ENCODE assay signal across 9 cellular contexts in genomic region chr19:34350161-34350561, GRCh38. TPM values are rescaled to one million over a fixed set of nuclear protein-coding genes. Genes with fewer than 3 reads are reported as not detected.
A peak's percentile ranks its signal among the peaks of the same experiment; 100 is the strongest.
DNase-seq lines count a peak whose midpoint lies in the region; ATAC-seq, FAIRE-seq and TF ChIP-seq lines count a peak whose summit lies in the region.
"Had no signal": no experiment of that assay in that cellular context is flagged by ENCODE, and none has a peak within 500 bp of the region (broad histone marks: within the 10 kb centered on the region; RNA-seq: fewer than 3 reads in every experiment).

No MANE protein-coding gene starts in this region.

- peak overlapping the region; percentile 23 for H3K4me3 Mint-ChIP-seq in activated CD4-positive, alpha-beta T cell treated with anti-CD3 and anti-CD28 coated beads for 36 hours
- H3K4me3 Mint-ChIP-seq in activated naive CD8-positive, alpha-beta T cell treated with anti-CD3 and anti-CD28 coated beads, Interleukin-2, amount 10 ng/mL, durations not matched to agents 7 days and 5 days = peak overlapping the region; percentile 68

- intact Hi-C loops in activated CD4-positive, alpha-beta T cell treated with anti-CD3 and anti-CD28 coated beads for 36 hours (cut with DNase I, micrococcal nuclease) = loop anchor here (1.0 to 10.0 kb wide), 6 partner anchors 79 to 555 kb away; partner anchors contain the start of genes KCTD15 (in 1 of the 2), LSM14A (in 1 of the 2) and UBA2 (in 1 of the 2)

- H3K27me3 ChIP-seq in DOHH2 (ENCODE audit: control insufficient read depth, low read length) = no peaks in the 10 kb centered on the region

- no peaks in the 10 kb centered on the region for H3K9me3 ChIP-seq in DOHH2 (ENCODE audit: control insufficient read depth, insufficient read depth, low read length)

- no peaks in the 10 kb centered on the region for H3K9me3 Mint-ChIP-seq in activated CD4-positive, alpha-beta T cell treated with anti-CD3 and anti-CD28 coated beads for 36 hours (ENCODE audit: low read depth)
- no peaks in the 10 kb centered on the region for H3K9me3 Mint-ChIP-seq in activated naive CD8-positive, alpha-beta T cell treated with anti-CD3 and anti-CD28 coated beads, Interleukin-2, amount 10 ng/mL, durations not matched to agents 7 days and 5 days

- H3K4me1 ChIP-seq in DOHH2 (ENCODE audit: control insufficient read depth, low read length) = peaks cover 11% of the 10 kb centered on the region

- peaks cover 9% of the 10 kb centered on the region for H3K36me3 Mint-ChIP-seq in activated CD4-positive, alpha-beta T cell treated with anti-CD3 and anti-CD28 coated beads for 36 hours (ENCODE audit: low read depth)
- peaks cover 16% of the 10 kb centered on the region for H3K36me3 Mint-ChIP-seq in activated naive CD8-positive, alpha-beta T cell treated with anti-CD3 and anti-CD28 coated beads, Interleukin-2, amount 10 ng/mL, durations not matched to agents 7 days and 5 days

- peak; percentile 85 for DNase-seq in activated CD4-positive, alpha-beta T cell treated with anti-CD3 and anti-CD28 coated beads for 36 hours
- peak; percentile 60 for DNase-seq in activated naive CD8-positive, alpha-beta T cell treated with anti-CD3 and anti-CD28 coated beads, Interleukin-2, amount 10 ng/mL, durations not matched to agents 7 days and 5 days
- peak; percentile 71 for DNase-seq in stimulated activated CD4-positive, alpha-beta T cell treated with anti-CD3 and anti-CD28 coated beads, Interleukin-4, amount 100 ng/mL, for 24 hours
- DNase-seq in H54 (ENCODE audit: insufficient read length, low spot score) (no peak), frontal cortex (ENCODE audit: low spot score in 2 of 2) (no peak), NCI-H226 (no peak)
- DNase-seq: NCI-H1930 had no signal

- H3K79me2 ChIP-seq in DOHH2 (ENCODE audit: control insufficient read depth, low read length) = no peaks in the 10 kb centered on the region

- no peaks in the 10 kb centered on the region for H3K9me2 ChIP-seq in DOHH2 (replicated peaks; ENCODE audit: control insufficient read depth, low read length)

- peaks cover 29% of the 10 kb centered on the region for H3K36me3 ChIP-seq in DOHH2 (ENCODE audit: control insufficient read depth, low read length)

- no peak for TF ChIP-seq POLR2A in H54 (IDR thresholded peaks at IDR 0.05; ENCODE audit: low read depth, low read length)

- H3K4me3 ChIP-seq in DOHH2 (ENCODE audit: low read length) = no peak overlapping the region

- no peaks in the 10 kb centered on the region for H4K20me1 ChIP-seq in DOHH2 (ENCODE audit: control insufficient read depth, insufficient read depth, low read depth, low read length)

- POLR2A ChIA-PET in activated CD4-positive, alpha-beta T cell treated with anti-CD3 and anti-CD28 coated beads for 36 hours (lab: Charles Lee) = interaction anchor here (0.6 to 1.5 kb wide), 2 partner anchors 78 to 80 kb away, joined by 3 to 4 read pairs; no protein-coding TSS in a partner anchor
- POLR2A ChIA-PET in activated naive CD8-positive, alpha-beta T cell treated with anti-CD3 and anti-CD28 coated beads, Interleukin-2, amount 10 ng/mL, durations not matched to agents 7 days and 5 days (lab: Charles Lee) = interaction anchor here (1.2 to 4.1 kb wide), 3 partner anchors 10 to 177 kb away, joined by 5 to 29 read pairs (median 10); partner anchors contain the start of gene GPI

- peaks cover 23% of the 10 kb centered on the region for H3K4me1 Mint-ChIP-seq in activated CD4-positive, alpha-beta T cell treated with anti-CD3 and anti-CD28 coated beads for 36 hours
- peaks cover 26% of the 10 kb centered on the region for H3K4me1 Mint-ChIP-seq in activated naive CD8-positive, alpha-beta T cell treated with anti-CD3 and anti-CD28 coated beads, Interleukin-2, amount 10 ng/mL, durations not matched to agents 7 days and 5 days

- peak overlapping the region; percentile 92 for H3K27ac Mint-ChIP-seq in activated CD4-positive, alpha-beta T cell treated with anti-CD3 and anti-CD28 coated beads for 36 hours
- peak overlapping the region; percentile 96 for H3K27ac Mint-ChIP-seq in activated naive CD8-positive, alpha-beta T cell treated with anti-CD3 and anti-CD28 coated beads, Interleukin-2, amount 10 ng/mL, durations not matched to agents 7 days and 5 days

- peak overlapping the region; percentile 24; the same call in 1 of the 2 replicates for H3K27ac ChIP-seq in DOHH2 (ENCODE audit: low read depth, low read length)

- H3F3A ChIP-seq in DOHH2 (ENCODE audit: control insufficient read depth, insufficient read depth) = no peaks in the 10 kb centered on the region; the same call in 1 of the 2 replicates

- no peak for TF ChIP-seq CTCF in DOHH2 (IDR thresholded peaks at IDR 0.05; ENCODE audit: low read depth, low read length, poor library complexity, severe bottlenecking)

- CTCF ChIA-PET in activated CD4-positive, alpha-beta T cell treated with anti-CD3 and anti-CD28 coated beads for 36 hours (lab: Charles Lee) = interaction anchor here (1.1 to 1.2 kb wide), 2 partner anchors 11 to 18 kb away, joined by 3 read pairs; no protein-coding TSS in a partner anchor

- H3K4me2 ChIP-seq in DOHH2 (ENCODE audit: low read length) = no peak overlapping the region

- ATAC-seq in activated CD4-positive, alpha-beta T cell treated with anti-CD3 and anti-CD28 coated beads for 36 hours = peak; percentile 95
- peak; percentile 95 for ATAC-seq in activated naive CD8-positive, alpha-beta T cell treated with anti-CD3 and anti-CD28 coated beads, Interleukin-2, amount 10 ng/mL, durations not matched to agents 7 days and 5 days (ENCODE audit: low read depth)
- ATAC-seq in HG02642 (IDR thresholded peaks at IDR 0.05; ENCODE audit: poor library complexity, unreplicated experiment) = no peak

- H3K27me3 Mint-ChIP-seq in activated CD4-positive, alpha-beta T cell treated with anti-CD3 and anti-CD28 coated beads for 36 hours = no peaks in the 10 kb centered on the region
- no peaks in the 10 kb centered on the region for H3K27me3 Mint-ChIP-seq in activated naive CD8-positive, alpha-beta T cell treated with anti-CD3 and anti-CD28 coated beads, Interleukin-2, amount 10 ng/mL, durations not matched to agents 7 days and 5 days

- FAIRE-seq in H54 (lab: Jason Lieb, UNC) (no peak), frontal cortex (lab: Jason Lieb, UNC) (no peak)

RNA-seq across cellular contexts. Expression of gene GPI, which starts 14.8 kb away (rescaled TPM):
- total RNA-seq in activated CD4-positive, alpha-beta T cell treated with anti-CD3 and anti-CD28 coated beads for 36 hours = 100 to 1,000 TPM; 686 to 839 TPM
- 100 to 1,000 TPM; 725 to 786 TPM for total RNA-seq in activated naive CD8-positive, alpha-beta T cell treated with anti-CD3 and anti-CD28 coated beads, Interleukin-2, amount 10 ng/mL, durations not matched to agents 7 days and 5 days
- 98.2 TPM for total RNA-seq in frontal cortex

RNA-seq across cellular contexts. Expression of gene PDCD2L, which starts 54.0 kb away (rescaled TPM):
- 10 to 100 TPM; 31.0 to 35.2 TPM for total RNA-seq in activated CD4-positive, alpha-beta T cell treated with anti-CD3 and anti-CD28 coated beads for 36 hours
- total RNA-seq in activated naive CD8-positive, alpha-beta T cell treated with anti-CD3 and anti-CD28 coated beads, Interleukin-2, amount 10 ng/mL, durations not matched to agents 7 days and 5 days = 10 to 100 TPM in 1 of 2 experiments, 1 to 10 TPM in 1; 9.4 to 13.3 TPM
- total RNA-seq in frontal cortex = 22.4 TPM

Comparison
In these comparisons a context has a peak if more than half of its experiments do, and no peak if none do; other contexts are left out.
1. DNase-seq: peak in activated CD4-positive, alpha-beta T cell treated with anti-CD3 and anti-CD28 coated beads for 36 hours (single experiment), activated naive CD8-positive, alpha-beta T cell treated with anti-CD3 and anti-CD28 coated beads, Interleukin-2, amount 10 ng/mL, durations not matched to agents 7 days and 5 days (single experiment) and stimulated activated CD4-positive, alpha-beta T cell treated with anti-CD3 and anti-CD28 coated beads, Interleukin-4, amount 100 ng/mL, for 24 hours (single experiment); none in H54 (single experiment), frontal cortex (0 of 2) and NCI-H226 (single experiment).